1 cellular context compared by ENCODE assay signal in the genomic region with DNA sequence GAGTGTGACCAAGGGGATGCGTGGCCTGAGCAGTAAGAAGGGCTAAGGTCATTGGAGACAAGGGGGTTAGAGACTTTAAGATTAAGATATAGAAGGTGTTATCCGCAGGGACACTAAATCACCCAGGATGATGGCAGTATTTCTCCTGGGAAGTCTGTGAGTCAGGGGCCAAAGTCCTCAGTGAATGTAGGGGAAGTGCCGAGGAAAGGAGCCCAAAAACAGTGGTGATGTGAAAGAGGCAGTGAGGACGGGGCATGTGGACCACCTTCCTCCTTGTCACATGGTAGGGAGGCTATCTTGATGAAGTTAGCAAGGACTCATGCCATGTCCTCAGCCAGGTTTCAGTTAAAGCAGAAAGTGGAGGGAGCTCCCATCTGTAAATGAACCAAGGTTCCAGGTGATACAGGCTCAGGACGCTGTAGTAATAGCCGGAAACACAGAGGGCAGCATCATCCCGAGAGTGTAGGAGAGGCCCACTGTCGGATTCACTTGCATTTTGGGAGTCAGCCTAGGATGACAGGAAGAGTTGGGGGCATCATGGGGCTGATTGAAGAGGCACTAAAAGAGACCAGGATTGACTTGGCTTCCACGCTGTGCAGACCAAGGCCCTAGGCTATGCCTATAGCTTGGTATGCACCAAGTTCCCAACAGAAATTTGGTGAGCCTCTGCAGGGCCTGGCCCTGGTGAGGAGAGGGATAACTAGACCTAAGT.
TF ChIP-seq lines count a peak whose summit lies in the region.

No MANE protein-coding gene starts in this region.

TF ChIP-seq in GM12878, 131 proteins besides CTCF, POLR2A, EP300 and RAD21:
- TF ChIP-seq, protein P1, sequence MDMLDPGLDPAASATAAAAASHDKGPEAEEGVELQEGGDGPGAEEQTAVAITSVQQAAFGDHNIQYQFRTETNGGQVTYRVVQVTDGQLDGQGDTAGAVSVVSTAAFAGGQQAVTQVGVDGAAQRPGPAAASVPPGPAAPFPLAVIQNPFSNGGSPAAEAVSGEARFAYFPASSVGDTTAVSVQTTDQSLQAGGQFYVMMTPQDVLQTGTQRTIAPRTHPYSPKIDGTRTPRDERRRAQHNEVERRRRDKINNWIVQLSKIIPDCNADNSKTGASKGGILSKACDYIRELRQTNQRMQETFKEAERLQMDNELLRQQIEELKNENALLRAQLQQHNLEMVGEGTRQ (IDR thresholded peaks at IDR 0.05; ENCODE audit: borderline replicate concordance, low read depth, low read length) = no peak
- TF ChIP-seq CEBPB (IDR thresholded peaks at IDR 0.05; ENCODE audit: borderline replicate concordance in 1 of 2, low read depth in 2 of 2, low read length in 2 of 2) (no peak), ZNF622 (IDR thresholded peaks at IDR 0.05) (no peak), BCL11A (IDR thresholded peaks at IDR 0.05; ENCODE audit: low read depth, low read length) (no peak), HDAC2 (IDR thresholded peaks at IDR 0.05) (no peak), CBX5 (IDR thresholded peaks at IDR 0.05; ENCODE audit: low read depth) (no peak), CREB1 (IDR thresholded peaks at IDR 0.05; ENCODE audit: low read depth) (no peak), NFIC (IDR thresholded peaks at IDR 0.05; ENCODE audit: low read depth, low read length) (no peak), SP1 (IDR thresholded peaks at IDR 0.05; ENCODE audit: low read depth, low read length) (no peak), CREM (IDR thresholded peaks at IDR 0.05; ENCODE audit: low read depth) (no peak), IKZF1 (conservative IDR thresholded peaks at IDR 0.05) (no peak), SPI1 (IDR thresholded peaks at IDR 0.05; ENCODE audit: borderline replicate concordance, insufficient read depth, low read depth, low read length) (no peak)
- TF ChIP-seq, protein P2, sequence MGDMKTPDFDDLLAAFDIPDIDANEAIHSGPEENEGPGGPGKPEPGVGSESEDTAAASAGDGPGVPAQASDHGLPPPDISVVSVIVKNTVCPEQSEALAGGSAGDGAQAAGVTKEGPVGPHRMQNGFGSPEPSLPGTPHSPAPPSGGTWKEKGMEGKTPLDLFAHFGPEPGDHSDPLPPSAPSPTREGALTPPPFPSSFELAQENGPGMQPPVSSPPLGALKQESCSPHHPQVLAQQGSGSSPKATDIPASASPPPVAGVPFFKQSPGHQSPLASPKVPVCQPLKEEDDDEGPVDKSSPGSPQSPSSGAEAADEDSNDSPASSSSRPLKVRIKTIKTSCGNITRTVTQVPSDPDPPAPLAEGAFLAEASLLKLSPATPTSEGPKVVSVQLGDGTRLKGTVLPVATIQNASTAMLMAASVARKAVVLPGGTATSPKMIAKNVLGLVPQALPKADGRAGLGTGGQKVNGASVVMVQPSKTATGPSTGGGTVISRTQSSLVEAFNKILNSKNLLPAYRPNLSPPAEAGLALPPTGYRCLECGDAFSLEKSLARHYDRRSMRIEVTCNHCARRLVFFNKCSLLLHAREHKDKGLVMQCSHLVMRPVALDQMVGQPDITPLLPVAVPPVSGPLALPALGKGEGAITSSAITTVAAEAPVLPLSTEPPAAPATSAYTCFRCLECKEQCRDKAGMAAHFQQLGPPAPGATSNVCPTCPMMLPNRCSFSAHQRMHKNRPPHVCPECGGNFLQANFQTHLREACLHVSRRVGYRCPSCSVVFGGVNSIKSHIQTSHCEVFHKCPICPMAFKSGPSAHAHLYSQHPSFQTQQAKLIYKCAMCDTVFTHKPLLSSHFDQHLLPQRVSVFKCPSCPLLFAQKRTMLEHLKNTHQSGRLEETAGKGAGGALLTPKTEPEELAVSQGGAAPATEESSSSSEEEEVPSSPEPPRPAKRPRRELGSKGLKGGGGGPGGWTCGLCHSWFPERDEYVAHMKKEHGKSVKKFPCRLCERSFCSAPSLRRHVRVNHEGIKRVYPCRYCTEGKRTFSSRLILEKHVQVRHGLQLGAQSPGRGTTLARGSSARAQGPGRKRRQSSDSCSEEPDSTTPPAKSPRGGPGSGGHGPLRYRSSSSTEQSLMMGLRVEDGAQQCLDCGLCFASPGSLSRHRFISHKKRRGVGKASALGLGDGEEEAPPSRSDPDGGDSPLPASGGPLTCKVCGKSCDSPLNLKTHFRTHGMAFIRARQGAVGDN (IDR thresholded peaks at IDR 0.05) = no peak
- TF ChIP-seq, protein P3, sequence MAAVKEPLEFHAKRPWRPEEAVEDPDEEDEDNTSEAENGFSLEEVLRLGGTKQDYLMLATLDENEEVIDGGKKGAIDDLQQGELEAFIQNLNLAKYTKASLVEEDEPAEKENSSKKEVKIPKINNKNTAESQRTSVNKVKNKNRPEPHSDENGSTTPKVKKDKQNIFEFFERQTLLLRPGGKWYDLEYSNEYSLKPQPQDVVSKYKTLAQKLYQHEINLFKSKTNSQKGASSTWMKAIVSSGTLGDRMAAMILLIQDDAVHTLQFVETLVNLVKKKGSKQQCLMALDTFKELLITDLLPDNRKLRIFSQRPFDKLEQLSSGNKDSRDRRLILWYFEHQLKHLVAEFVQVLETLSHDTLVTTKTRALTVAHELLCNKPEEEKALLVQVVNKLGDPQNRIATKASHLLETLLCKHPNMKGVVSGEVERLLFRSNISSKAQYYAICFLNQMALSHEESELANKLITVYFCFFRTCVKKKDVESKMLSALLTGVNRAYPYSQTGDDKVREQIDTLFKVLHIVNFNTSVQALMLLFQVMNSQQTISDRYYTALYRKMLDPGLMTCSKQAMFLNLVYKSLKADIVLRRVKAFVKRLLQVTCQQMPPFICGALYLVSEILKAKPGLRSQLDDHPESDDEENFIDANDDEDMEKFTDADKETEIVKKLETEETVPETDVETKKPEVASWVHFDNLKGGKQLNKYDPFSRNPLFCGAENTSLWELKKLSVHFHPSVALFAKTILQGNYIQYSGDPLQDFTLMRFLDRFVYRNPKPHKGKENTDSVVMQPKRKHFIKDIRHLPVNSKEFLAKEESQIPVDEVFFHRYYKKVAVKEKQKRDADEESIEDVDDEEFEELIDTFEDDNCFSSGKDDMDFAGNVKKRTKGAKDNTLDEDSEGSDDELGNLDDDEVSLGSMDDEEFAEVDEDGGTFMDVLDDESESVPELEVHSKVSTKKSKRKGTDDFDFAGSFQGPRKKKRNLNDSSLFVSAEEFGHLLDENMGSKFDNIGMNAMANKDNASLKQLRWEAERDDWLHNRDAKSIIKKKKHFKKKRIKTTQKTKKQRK (IDR thresholded peaks at IDR 0.05; ENCODE audit: low read depth, low read length) = no peak
- TF ChIP-seq, protein P4, sequence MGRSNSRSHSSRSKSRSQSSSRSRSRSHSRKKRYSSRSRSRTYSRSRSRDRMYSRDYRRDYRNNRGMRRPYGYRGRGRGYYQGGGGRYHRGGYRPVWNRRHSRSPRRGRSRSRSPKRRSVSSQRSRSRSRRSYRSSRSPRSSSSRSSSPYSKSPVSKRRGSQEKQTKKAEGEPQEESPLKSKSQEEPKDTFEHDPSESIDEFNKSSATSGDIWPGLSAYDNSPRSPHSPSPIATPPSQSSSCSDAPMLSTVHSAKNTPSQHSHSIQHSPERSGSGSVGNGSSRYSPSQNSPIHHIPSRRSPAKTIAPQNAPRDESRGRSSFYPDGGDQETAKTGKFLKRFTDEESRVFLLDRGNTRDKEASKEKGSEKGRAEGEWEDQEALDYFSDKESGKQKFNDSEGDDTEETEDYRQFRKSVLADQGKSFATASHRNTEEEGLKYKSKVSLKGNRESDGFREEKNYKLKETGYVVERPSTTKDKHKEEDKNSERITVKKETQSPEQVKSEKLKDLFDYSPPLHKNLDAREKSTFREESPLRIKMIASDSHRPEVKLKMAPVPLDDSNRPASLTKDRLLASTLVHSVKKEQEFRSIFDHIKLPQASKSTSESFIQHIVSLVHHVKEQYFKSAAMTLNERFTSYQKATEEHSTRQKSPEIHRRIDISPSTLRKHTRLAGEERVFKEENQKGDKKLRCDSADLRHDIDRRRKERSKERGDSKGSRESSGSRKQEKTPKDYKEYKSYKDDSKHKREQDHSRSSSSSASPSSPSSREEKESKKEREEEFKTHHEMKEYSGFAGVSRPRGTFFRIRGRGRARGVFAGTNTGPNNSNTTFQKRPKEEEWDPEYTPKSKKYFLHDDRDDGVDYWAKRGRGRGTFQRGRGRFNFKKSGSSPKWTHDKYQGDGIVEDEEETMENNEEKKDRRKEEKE (IDR thresholded peaks at IDR 0.05) = no peak
- TF ChIP-seq, protein P5, sequence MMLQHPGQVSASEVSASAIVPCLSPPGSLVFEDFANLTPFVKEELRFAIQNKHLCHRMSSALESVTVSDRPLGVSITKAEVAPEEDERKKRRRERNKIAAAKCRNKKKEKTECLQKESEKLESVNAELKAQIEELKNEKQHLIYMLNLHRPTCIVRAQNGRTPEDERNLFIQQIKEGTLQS (IDR thresholded peaks at IDR 0.05; ENCODE audit: borderline replicate concordance, extremely low read depth, low read depth, low read length) = no peak
